Comparison of ENCODE assay signal across 10 cellular contexts in genomic region chr21:29080454-29080930, GRCh38. TPM values are rescaled to one million over a fixed set of nuclear protein-coding genes. Genes with fewer than 3 reads are reported as not detected.
DNase-seq lines count a peak whose midpoint lies in the region; ATAC-seq and TF ChIP-seq lines count a peak whose summit lies in the region.
"Had no signal": no experiment of that assay in that cellular context is flagged by ENCODE, and none has a peak within 500 bp of the region (broad histone marks: within the 10 kb centered on the region; RNA-seq: fewer than 3 reads in every experiment).

No MANE protein-coding gene starts in this region.

- H3K18ac ChIP-seq in trophoblast cell (ENCODE audit: low read length): no peak overlapping the region

- H4K20me1 ChIP-seq in MM.1S (ENCODE audit: insufficient read depth, low read length): no peaks in the 10 kb centered on the region

- no peak overlapping the region for H2AFZ ChIP-seq in trophoblast cell (ENCODE audit: insufficient read depth, low read length, poor library complexity)
- H2AFZ ChIP-seq in MM.1S (ENCODE audit: low read length): no peak overlapping the region

- H3K79me1 ChIP-seq in trophoblast cell (ENCODE audit: low read length): no peaks in the 10 kb centered on the region

- H3K27ac ChIP-seq in coronary artery (peak overlapping the region; percentile 59 to 74), trophoblast cell (ENCODE audit: low read depth, low read length) (no peak overlapping the region), MM.1S (ENCODE audit: low read length) (no peak overlapping the region)

- H3K9ac ChIP-seq in trophoblast cell (ENCODE audit: low read length) (no peak overlapping the region), MM.1S (ENCODE audit: low read length) (no peak overlapping the region)

- H3F3A ChIP-seq in MM.1S (ENCODE audit: insufficient read depth, low read length): peaks cover 28% of the 10 kb centered on the region

- H4K8ac ChIP-seq in trophoblast cell (ENCODE audit: low read depth, low read length): no peak overlapping the region

- no peak overlapping the region for H3K14ac ChIP-seq in trophoblast cell (ENCODE audit: low read length)

- H3K9me3 ChIP-seq in trophoblast cell (ENCODE audit: insufficient read depth, low read depth, low read length) (no peaks in the 10 kb centered on the region), MM.1S (replicated peaks; ENCODE audit: insufficient read depth, low read length) (no peaks in the 10 kb centered on the region)
- H3K9me3 ChIP-seq: vagina had no signal

- H3K23ac ChIP-seq in trophoblast cell (ENCODE audit: low read length): peak overlapping the region; percentile 21

- no peak overlapping the region for H2BK12ac ChIP-seq in trophoblast cell (ENCODE audit: low read length)

- H3K9me2 ChIP-seq in MM.1S (replicated peaks; ENCODE audit: insufficient read depth, low read length): no peaks in the 10 kb centered on the region

- no peak overlapping the region for H4K12ac ChIP-seq in trophoblast cell (ENCODE audit: low read depth, low read length)

- no peak overlapping the region for H3K4ac ChIP-seq in trophoblast cell (ENCODE audit: low read depth, low read length)

- H3K27me3 ChIP-seq in trophoblast cell (ENCODE audit: insufficient read depth, low read length): no peaks in the 10 kb centered on the region
- H3K27me3 ChIP-seq in MM.1S (replicated peaks; ENCODE audit: insufficient read depth, low read length): no peaks in the 10 kb centered on the region
- H3K27me3 ChIP-seq: vagina had no signal

- WGBS in trophoblast cell (ENCODE audit: extremely low coverage, insufficient coverage, insufficient read length): no CpG with 5 or more reads among the region's 6 CpGs

- no peak overlapping the region for H4K91ac ChIP-seq in trophoblast cell (ENCODE audit: low read depth, low read length)

- H2AK5ac ChIP-seq in trophoblast cell (ENCODE audit: low read length): no peak overlapping the region

- H3K4me3 ChIP-seq in coronary artery: no peak overlapping the region
- no peak overlapping the region for H3K4me3 ChIP-seq in trophoblast cell (ENCODE audit: low read depth, low read length)
- no peak overlapping the region for H3K4me3 ChIP-seq in MM.1S (ENCODE audit: low read length)
- H3K4me3 ChIP-seq: lung, vagina had no signal

- in situ Hi-C loops in G401 (cut with HindIII; ENCODE audit: low sequenced_read_pairs): no loop called here

- H3K4me1 ChIP-seq in trophoblast cell (ENCODE audit: control insufficient read depth in 1 of 2, insufficient read depth in 2 of 2, low read length in 2 of 2): no peaks in the 10 kb centered on the region
- peaks cover 21% of the 10 kb centered on the region for H3K4me1 ChIP-seq in MM.1S (ENCODE audit: low read length)

- no peak for TF ChIP-seq CTCF in coronary artery (IDR thresholded peaks at IDR 0.05)
- TF ChIP-seq CTCF in MM.1S (IDR thresholded peaks at IDR 0.05; ENCODE audit: low read length): no peak

- H2BK120ac ChIP-seq in trophoblast cell (ENCODE audit: insufficient read depth, low read length, poor library complexity): no peak overlapping the region

- no peak overlapping the region for H3K4me2 ChIP-seq in trophoblast cell (ENCODE audit: low read length)
- H3K4me2 ChIP-seq in MM.1S (ENCODE audit: low read depth, low read length): no peak overlapping the region

- DNase-seq in G401 (ENCODE audit: low spot score): peak; percentile 44
- peak; percentile 50 for DNase-seq in NCI-H460 (ENCODE audit: extremely low read depth, low read depth)
- DNase-seq in coronary artery (ENCODE audit: low spot score): no peak
- no peak for DNase-seq in trophoblast cell
- DNase-seq in SW 1271 (lab: John Stamatoyannopoulos, UW): no peak
- DNase-seq in LoVo (ENCODE audit: low spot score): no peak
- DNase-seq in MM.1S: no peak

- no peaks in the 10 kb centered on the region for H3K36me3 ChIP-seq in trophoblast cell (ENCODE audit: control insufficient read depth in 1 of 2, insufficient read depth in 2 of 2, low read length in 2 of 2)
- H3K36me3 ChIP-seq in MM.1S (replicated peaks; ENCODE audit: insufficient read depth, low read length): no peaks in the 10 kb centered on the region
- H3K36me3 ChIP-seq: vagina had no signal

- H3K79me2 ChIP-seq in trophoblast cell (ENCODE audit: control insufficient read depth, insufficient read depth, low read length, poor library complexity) (no peaks in the 10 kb centered on the region), MM.1S (ENCODE audit: low read length) (peaks cover 11% of the 10 kb centered on the region; the same call in 1 of the 2 replicates)

- H2BK5ac ChIP-seq in trophoblast cell (ENCODE audit: low read depth, low read length, poor library complexity): no peak overlapping the region

- no peak for ATAC-seq in GM18868 (IDR thresholded peaks at IDR 0.05; ENCODE audit: unreplicated experiment)

RNA-seq across cellular contexts. Expression of gene CCT8, which starts 7.0 kb away (rescaled TPM):
- 1,037 and 1,164 TPM in 2 replicates for total RNA-seq in G401 (2014; rRNA removed; shearing (Covaris generic))
- total RNA-seq in NCI-H460 (2014; rRNA removed; shearing (Covaris generic)): 220 and 222 TPM in 2 replicates
- polyA plus RNA-seq in NCI-H460 (2014; cell fraction: nucleus; rRNA removed): 266 and 272 TPM in 2 replicates
- polyA plus RNA-seq in trophoblast cell (2013): 204 and 209 TPM in 2 replicates

RNA-seq across cellular contexts. Expression of gene MAP3K7CL, which starts 50.0 kb away (rescaled TPM):
- 1.9 and 6.9 TPM in 2 replicates for total RNA-seq in G401 (2014; rRNA removed; shearing (Covaris generic))
- 1.3 TPM in 1 of 2 replicates, not detected in the other for total RNA-seq in NCI-H460 (2014; rRNA removed; shearing (Covaris generic))
- polyA plus RNA-seq in NCI-H460 (2014; cell fraction: nucleus; rRNA removed): not detected in 2 replicates
- polyA plus RNA-seq in trophoblast cell (2013): 0.10 and 0.11 TPM in 2 replicates

RNA-seq across cellular contexts. Expression of gene USP16, which starts 56.0 kb away (rescaled TPM):
- total RNA-seq in G401 (2014; rRNA removed; shearing (Covaris generic)): 36.2 and 46.4 TPM in 2 replicates
- total RNA-seq in NCI-H460 (2014; rRNA removed; shearing (Covaris generic)): 39.3 and 45.6 TPM in 2 replicates
- polyA plus RNA-seq in NCI-H460 (2014; cell fraction: nucleus; rRNA removed): 23.5 and 28.1 TPM in 2 replicates
- polyA plus RNA-seq in trophoblast cell (2013): 29.0 and 31.2 TPM in 2 replicates

Comparison
In these comparisons a context has a peak if more than half of its experiments do, and no peak if none do; other contexts are left out.
1. DNase-seq: peak in G401 (single experiment) and NCI-H460 (single experiment); none in coronary artery (single experiment), trophoblast cell (0 of 2), SW 1271 (0 of 2), LoVo (single experiment) and MM.1S (single experiment).
2. H3K27ac ChIP-seq: peak in coronary artery (2 of 2); none in trophoblast cell (single experiment) and MM.1S (single experiment).